22 cellular contexts compared by ENCODE assay signal in genomic region chr15:81825136-81825535, GRCh38.
"Had no signal": no experiment of that assay in that cellular context is flagged by ENCODE, and none has a peak within 500 bp of the region (broad histone marks: within the 10 kb centered on the region; RNA-seq: fewer than 3 reads in every experiment).

No MANE protein-coding gene starts in this region.

- H3K9me3 ChIP-seq: esophagus muscularis mucosa, neutrophil, prostate gland, thyroid gland had no signal

- H3K36me3 ChIP-seq: esophagus muscularis mucosa, neutrophil, ovary, prostate gland, spleen, thyroid gland had no signal

- H2AFZ ChIP-seq: hepatocyte had no signal

- DNase-seq: activated CD4-positive, alpha-beta memory T cell treated with anti-CD3 and anti-CD28 coated beads, Interleukin-2, amount 10 ng/mL, durations not matched to agents 7 days and 5 days; activated gamma-delta T cell; activated naive CD4-positive, alpha-beta T cell treated with anti-CD3 and anti-CD28 coated beads, Interleukin-2, amount 50 U/mL, for 16 hours; activated naive CD8-positive, alpha-beta T cell treated with anti-CD3 and anti-CD28 coated beads, Interleukin-2, amount 50 U/mL, for 24 hours; activated T-cell treated with anti-CD3 and anti-CD28 coated beads for 4 hours; cerebellar nuclear complex; glutamatergic neuron; ovary; spleen; stimulated activated CD4-positive, alpha-beta T cell treated with anti-CD3 and anti-CD28 coated beads, Interleukin-4, amount 100 ng/mL, for 24 hours; substantia nigra; thyroid gland had no signal

- H3K4me1 Mint-ChIP-seq: activated CD4-positive, alpha-beta memory T cell treated with anti-CD3 and anti-CD28 coated beads, Interleukin-2, amount 10 ng/mL, durations not matched to agents 7 days and 5 days; activated CD4-positive, alpha-beta T cell treated with anti-CD3 and anti-CD28 coated beads, Interleukin-2, amount 10 ng/mL, durations not matched to agents 24 days and 14 days; activated naive CD8-positive, alpha-beta T cell treated with anti-CD3 and anti-CD28 coated beads, Interleukin-2, amount 50 U/mL, for 24 hours had no signal

- H3K79me2 ChIP-seq: hepatocyte had no signal

- H3K27ac Mint-ChIP-seq: activated CD4-positive, alpha-beta memory T cell treated with anti-CD3 and anti-CD28 coated beads, Interleukin-2, amount 10 ng/mL, durations not matched to agents 7 days and 5 days; activated CD4-positive, alpha-beta T cell treated with anti-CD3 and anti-CD28 coated beads, Interleukin-2, amount 10 ng/mL, durations not matched to agents 24 days and 14 days; activated naive CD8-positive, alpha-beta T cell treated with anti-CD3 and anti-CD28 coated beads, Interleukin-2, amount 50 U/mL, for 24 hours; nephron; stimulated activated naive CD8-positive, alpha-beta T cell treated with anti-CD3 and anti-CD28 coated beads, Interleukin-15, Interleukin-2, amounts not matched to agents 100 ng/mL and 50 ng/mL, for 24 hours had no signal

- H3K4me3 ChIP-seq: coronary artery, esophagus muscularis mucosa, hepatocyte, ovary, prostate gland, spleen, thyroid gland had no signal

- ATAC-seq: activated CD4-positive, CD25-positive, alpha-beta regulatory T cell treated with anti-CD3 and anti-CD28 coated beads, Interleukin-2, amount 50 U/mL, for 24 hours; activated naive CD8-positive, alpha-beta T cell treated with anti-CD3 and anti-CD28 coated beads, Interleukin-2, amount 50 U/mL, for 24 hours had no signal

- H3K4me2 ChIP-seq: hepatocyte had no signal

- H3K27me3 ChIP-seq: esophagus muscularis mucosa, hepatocyte, neutrophil, ovary, thyroid gland had no signal

- H3K9me3 Mint-ChIP-seq: activated CD4-positive, alpha-beta memory T cell treated with anti-CD3 and anti-CD28 coated beads, Interleukin-2, amount 10 ng/mL, durations not matched to agents 7 days and 5 days; activated CD4-positive, alpha-beta T cell treated with anti-CD3 and anti-CD28 coated beads, Interleukin-2, amount 10 ng/mL, durations not matched to agents 24 days and 14 days; activated naive CD8-positive, alpha-beta T cell treated with anti-CD3 and anti-CD28 coated beads, Interleukin-2, amount 50 U/mL, for 24 hours; stimulated activated naive CD8-positive, alpha-beta T cell treated with anti-CD3 and anti-CD28 coated beads, Interleukin-15, Interleukin-2, amounts not matched to agents 100 ng/mL and 50 ng/mL, for 24 hours had no signal

- H3K4me3 Mint-ChIP-seq: activated CD4-positive, alpha-beta memory T cell treated with anti-CD3 and anti-CD28 coated beads, Interleukin-2, amount 10 ng/mL, durations not matched to agents 7 days and 5 days; activated CD4-positive, alpha-beta T cell treated with anti-CD3 and anti-CD28 coated beads, Interleukin-2, amount 10 ng/mL, durations not matched to agents 24 days and 14 days; activated naive CD8-positive, alpha-beta T cell treated with anti-CD3 and anti-CD28 coated beads, Interleukin-2, amount 50 U/mL, for 24 hours; nephron; stimulated activated naive CD8-positive, alpha-beta T cell treated with anti-CD3 and anti-CD28 coated beads, Interleukin-15, Interleukin-2, amounts not matched to agents 100 ng/mL and 50 ng/mL, for 24 hours had no signal

- H3K27me3 Mint-ChIP-seq: activated CD4-positive, alpha-beta memory T cell treated with anti-CD3 and anti-CD28 coated beads, Interleukin-2, amount 10 ng/mL, durations not matched to agents 7 days and 5 days had no signal

- H3K27ac ChIP-seq: coronary artery, esophagus muscularis mucosa, hepatocyte, neutrophil, ovary, prostate gland, spleen, thyroid gland, VCaP had no signal

- H3K4me1 ChIP-seq: esophagus muscularis mucosa, prostate gland, spleen, thyroid gland had no signal
